Comparison of ENCODE assay signal across 17 cellular contexts in genomic region chr13:48993150-48993549, GRCh38.
DNase-seq lines count a peak whose midpoint lies in the region; ATAC-seq, FAIRE-seq and TF ChIP-seq lines count a peak whose summit lies in the region.
"Had no signal": no experiment of that assay in that cellular context is flagged by ENCODE, and none has a peak within 500 bp of the region (broad histone marks: within the 10 kb centered on the region; RNA-seq: fewer than 3 reads in every experiment).

No MANE protein-coding gene starts in this region.

- H2AFZ ChIP-seq in MM.1S (ENCODE audit: low read length) = no peak overlapping the region

- peaks cover 29% of the 10 kb centered on the region for H3K4me1 Mint-ChIP-seq in stimulated activated naive CD8-positive, alpha-beta T cell treated with anti-CD3 and anti-CD28 coated beads, Interleukin-15, amount 100 ng/mL, for 72 hours

- peaks cover 18 to 19% of the 10 kb centered on the region in 2 donors for H3K9me3 Mint-ChIP-seq in stimulated activated naive CD8-positive, alpha-beta T cell treated with anti-CD3 and anti-CD28 coated beads, Interleukin-15, amount 100 ng/mL, for 72 hours
- H3K9me3 Mint-ChIP-seq: IgD-negative memory B cell had no signal

- H3K9ac ChIP-seq in MM.1S (ENCODE audit: low read length) = no peak overlapping the region

- H3K27ac Mint-ChIP-seq in stimulated activated naive CD8-positive, alpha-beta T cell treated with anti-CD3 and anti-CD28 coated beads, Interleukin-15, amount 100 ng/mL, for 72 hours = no peak overlapping the region
- H3K27ac Mint-ChIP-seq: CD4-positive, alpha-beta memory T cell; IgD-negative memory B cell had no signal

- no peak overlapping the region for H3K4me2 ChIP-seq in MM.1S (ENCODE audit: low read depth, low read length)
- H3K4me2 ChIP-seq: A549 had no signal

- H3F3A ChIP-seq in MM.1S (ENCODE audit: insufficient read depth, low read length) = no peaks in the 10 kb centered on the region

- DNase-seq in stimulated activated naive CD8-positive, alpha-beta T cell treated with anti-CD3 and anti-CD28 coated beads, Interleukin-15, amount 100 ng/mL, for 72 hours = no peak
- DNase-seq in stimulated activated naive CD8-positive, alpha-beta T cell treated with anti-CD3 and anti-CD28 coated beads, Interleukin-15, Interleukin-2, amounts not matched to agents 100 U/mL and 50 U/mL, for 24 hours = no peak
- peak; percentile 41 for DNase-seq in MM.1S
- no peak for DNase-seq in stimulated activated CD4-positive, alpha-beta T cell treated with anti-CD3 and anti-CD28 coated beads, Interleukin-12 subunit alpha, Interleukin-12 subunit beta, amount 100 ng/mL, for 4 hours
- DNase-seq: BE2C; CD4-positive, alpha-beta memory T cell; DMS153; DMS79 treated with DMSO at 0.1 percent for 48 hours; EL had no signal

- no peaks in the 10 kb centered on the region for H3K27me3 ChIP-seq in MM.1S (replicated peaks; ENCODE audit: insufficient read depth, low read length)
- H3K27me3 ChIP-seq: BE2C had no signal

- peak; percentile 55 for ATAC-seq in stimulated activated naive CD8-positive, alpha-beta T cell treated with anti-CD3 and anti-CD28 coated beads, Interleukin-15, amount 100 ng/mL, for 72 hours
- no peak for ATAC-seq in stimulated activated naive CD8-positive, alpha-beta T cell treated with anti-CD3 and anti-CD28 coated beads, Interleukin-15, Interleukin-2, amounts not matched to agents 100 U/mL and 50 U/mL, for 24 hours
- no peak for ATAC-seq in HG03457 (IDR thresholded peaks at IDR 0.05; ENCODE audit: unreplicated experiment)
- ATAC-seq: A549, HCT116 had no signal

- H3K4me1 ChIP-seq in MM.1S (ENCODE audit: low read length) = peaks cover 19% of the 10 kb centered on the region
- H3K4me1 ChIP-seq: A549, BE2C had no signal

- H3K79me2 ChIP-seq in MM.1S (ENCODE audit: low read length) = peaks cover 97% of the 10 kb centered on the region

- TF ChIP-seq CTCF in MM.1S (IDR thresholded peaks at IDR 0.05; ENCODE audit: low read length) = no peak

- H3K36me3 ChIP-seq in MM.1S (replicated peaks; ENCODE audit: insufficient read depth, low read length) = no peaks in the 10 kb centered on the region

- no peaks in the 10 kb centered on the region for H3K9me2 ChIP-seq in MM.1S (replicated peaks; ENCODE audit: insufficient read depth, low read length)

- no peaks in the 10 kb centered on the region for H3K27me3 Mint-ChIP-seq in stimulated activated naive CD8-positive, alpha-beta T cell treated with anti-CD3 and anti-CD28 coated beads, Interleukin-15, amount 100 ng/mL, for 72 hours
- H3K27me3 Mint-ChIP-seq: CD4-positive, alpha-beta memory T cell; IgD-negative memory B cell had no signal

- no peaks in the 10 kb centered on the region for H4K20me1 ChIP-seq in MM.1S (ENCODE audit: insufficient read depth, low read length)

- no peaks in the 10 kb centered on the region for H3K9me3 ChIP-seq in MM.1S (replicated peaks; ENCODE audit: insufficient read depth, low read length)

- H3K27ac ChIP-seq in MM.1S (ENCODE audit: low read length) = no peak overlapping the region
- H3K27ac ChIP-seq: A549, C4-2B had no signal

- FAIRE-seq in islet of Langerhans (lab: Jason Lieb, UNC) = peak; percentile 84
- FAIRE-seq: A549, G401.6, GM12892 had no signal

- H3K4me3 Mint-ChIP-seq in stimulated activated naive CD8-positive, alpha-beta T cell treated with anti-CD3 and anti-CD28 coated beads, Interleukin-15, amount 100 ng/mL, for 72 hours = no peak overlapping the region
- H3K4me3 Mint-ChIP-seq: CD4-positive, alpha-beta memory T cell had no signal

- H3K4me3 ChIP-seq in MM.1S (ENCODE audit: low read length) = no peak overlapping the region
- H3K4me3 ChIP-seq: A549 had no signal
